Comparison of ENCODE assay signal across 23 cellular contexts in genomic region chr18:4119127-4119648, GRCh38.
"Had no signal": no experiment of that assay in that cellular context is flagged by ENCODE, and none has a peak within 500 bp of the region (broad histone marks: within the 10 kb centered on the region; RNA-seq: fewer than 3 reads in every experiment).

No MANE protein-coding gene starts in this region.

- H3K4me1 ChIP-seq: lower lobe of right lung, sigmoid colon, stomach, suprapubic skin, tibial nerve had no signal

- H3K4me1 Mint-ChIP-seq: activated naive CD4-positive, alpha-beta T cell treated with anti-CD3 and anti-CD28 coated beads, Interleukin-2, amount 50 U/mL, for 24 hours; naive B cell; stimulated activated memory B cell treated with anti-CD40 and anti-IgM and Interleukin-4, amounts not matched to agents 10 μg/mL and 1 μg/mL and 100 μg/mL, for 72 hours; T-helper 17 cell had no signal

- H3K27me3 Mint-ChIP-seq: activated CD4-positive, alpha-beta memory T cell treated with anti-CD3 and anti-CD28 coated beads for 36 hours; stimulated activated memory B cell treated with anti-CD40 and anti-IgM and Interleukin-4, amounts not matched to agents 10 μg/mL and 1 μg/mL and 100 μg/mL, for 72 hours had no signal

- H3K9me3 Mint-ChIP-seq: activated CD4-positive, alpha-beta memory T cell treated with anti-CD3 and anti-CD28 coated beads for 36 hours; activated naive CD4-positive, alpha-beta T cell treated with anti-CD3 and anti-CD28 coated beads, Interleukin-2, amount 50 U/mL, for 24 hours; dendritic cell treated with granulocyte-macrophage colony-stimulating factor and Interleukin-4, amounts not matched to agents 40 ng/mL and 50 ng/mL, for 4 days had no signal

- H3K9me3 ChIP-seq: lower lobe of right lung, sigmoid colon, stomach, suprapubic skin, tibial nerve had no signal

- H3K4me3 ChIP-seq: lower lobe of right lung, sigmoid colon, smooth muscle cell, stomach, suprapubic skin, tibial nerve had no signal

- H3K36me3 Mint-ChIP-seq: activated CD4-positive, alpha-beta memory T cell treated with anti-CD3 and anti-CD28 coated beads for 36 hours; activated naive CD4-positive, alpha-beta T cell treated with anti-CD3 and anti-CD28 coated beads, Interleukin-2, amount 50 U/mL, for 24 hours; naive B cell; stimulated activated memory B cell treated with anti-CD40 and anti-IgM and Interleukin-4, amounts not matched to agents 10 μg/mL and 1 μg/mL and 100 μg/mL, for 72 hours had no signal

- H3K36me3 ChIP-seq: brain microvascular endothelial cell, lower lobe of right lung, sigmoid colon, stomach, suprapubic skin, tibial nerve had no signal

- DNase-seq: activated CD4-positive, alpha-beta memory T cell treated with anti-CD3 and anti-CD28 coated beads for 36 hours; activated CD4-positive, alpha-beta T cell treated with anti-CD3 and anti-CD28 coated beads for 48 hours; activated gamma-delta T cell treated with Interleukin-2 at 50 U/mL for 16 hours; activated T-cell treated with anti-CD3 and anti-CD28 coated beads, Interleukin-2, amount 50 U/mL, for 72 hours; anterior cingulate cortex; brain microvascular endothelial cell; caudate nucleus; effector CD4-positive, alpha-beta T cell; erythroblast; foreskin fibroblast; lower lobe of right lung; naive B cell; sigmoid colon; stimulated activated CD4-positive, alpha-beta T cell treated with anti-CD3 and anti-CD28 coated beads, Interleukin-15, amount 100 ng/mL, for 24 hours; stomach; T-helper 17 cell had no signal

- H3K4me3 Mint-ChIP-seq: activated CD4-positive, alpha-beta memory T cell treated with anti-CD3 and anti-CD28 coated beads for 36 hours; activated naive CD4-positive, alpha-beta T cell treated with anti-CD3 and anti-CD28 coated beads, Interleukin-2, amount 50 U/mL, for 24 hours; activated T-cell treated with anti-CD3 and anti-CD28 coated beads, Interleukin-2, amount 50 U/mL, for 72 hours; dendritic cell treated with granulocyte-macrophage colony-stimulating factor and Interleukin-4, amounts not matched to agents 40 ng/mL and 50 ng/mL, for 4 days; stimulated activated memory B cell treated with anti-CD40 and anti-IgM and Interleukin-4, amounts not matched to agents 10 μg/mL and 1 μg/mL and 100 μg/mL, for 72 hours; T-helper 17 cell had no signal

- ATAC-seq: activated T-cell treated with anti-CD3 and anti-CD28 coated beads, Interleukin-2, amount 50 U/mL, for 72 hours; left lobe of liver; lower lobe of right lung; stimulated activated memory B cell treated with anti-CD40 and anti-IgM and Interleukin-4, amounts not matched to agents 10 μg/mL and 1 μg/mL and 100 μg/mL, for 72 hours; T-helper 17 cell had no signal

- H3K27ac ChIP-seq: brain microvascular endothelial cell, lower lobe of right lung, sigmoid colon, stomach, suprapubic skin, tibial nerve had no signal

- H3K27me3 ChIP-seq: brain microvascular endothelial cell, sigmoid colon, stomach, suprapubic skin, tibial nerve had no signal

- H3K27ac Mint-ChIP-seq: activated CD4-positive, alpha-beta memory T cell treated with anti-CD3 and anti-CD28 coated beads for 36 hours; activated naive CD4-positive, alpha-beta T cell treated with anti-CD3 and anti-CD28 coated beads, Interleukin-2, amount 50 U/mL, for 24 hours; activated T-cell treated with anti-CD3 and anti-CD28 coated beads, Interleukin-2, amount 50 U/mL, for 72 hours; dendritic cell treated with granulocyte-macrophage colony-stimulating factor and Interleukin-4, amounts not matched to agents 40 ng/mL and 50 ng/mL, for 4 days; naive B cell; stimulated activated memory B cell treated with anti-CD40 and anti-IgM and Interleukin-4, amounts not matched to agents 10 μg/mL and 1 μg/mL and 100 μg/mL, for 72 hours; T-helper 17 cell had no signal

- H3K4me2 ChIP-seq: smooth muscle cell had no signal
